Comparison of ENCODE assay signal across 1 cellular context in the genomic region with DNA sequence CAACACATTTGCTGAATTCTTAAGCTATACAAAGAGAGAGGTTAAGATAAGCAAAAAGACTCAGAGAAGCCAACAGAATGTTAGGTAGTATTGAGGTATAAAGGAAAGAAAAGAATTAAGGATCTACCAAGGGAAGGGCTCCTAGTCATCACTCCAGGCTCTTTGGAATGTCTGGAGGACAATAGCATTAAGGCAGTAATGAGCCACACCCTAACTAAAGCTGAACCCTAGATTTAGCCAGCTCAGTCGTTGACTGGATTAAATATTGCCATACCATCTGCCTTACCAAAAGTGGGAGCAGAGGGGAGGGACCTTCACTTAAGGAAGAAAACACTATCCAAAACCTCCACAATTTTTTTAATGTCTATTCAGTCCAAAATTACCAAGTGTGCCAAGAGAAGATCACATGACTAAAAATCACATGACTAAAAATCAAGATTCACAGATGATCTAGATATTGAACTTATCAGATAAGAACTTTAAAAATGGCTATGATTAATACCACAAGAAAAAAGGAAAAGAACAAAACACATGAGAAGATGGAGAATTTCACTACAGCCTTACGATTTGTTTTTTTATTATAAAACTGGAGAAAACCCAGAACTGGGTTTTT.
TF ChIP-seq lines count a peak whose summit lies in the region.

No MANE protein-coding gene starts in this region.

TF ChIP-seq in HepG2, 621 proteins besides CTCF, POLR2A, EP300 and RAD21:
- TF ChIP-seq ZBTB1 (CRISPR knock-in tag; IDR thresholded peaks at IDR 0.05; ENCODE audit: borderline replicate concordance) (no peak), ZNF543 (CRISPR knock-in tag; IDR thresholded peaks at IDR 0.05) (no peak), RAD51 (IDR thresholded peaks at IDR 0.05; ENCODE audit: borderline replicate concordance) (peak; percentile 30; the same call in 1 of the 2 replicates), ZNF382 (CRISPR knock-in tag; IDR thresholded peaks at IDR 0.05; ENCODE audit: borderline replicate concordance) (no peak)
- TF ChIP-seq, protein P1, sequence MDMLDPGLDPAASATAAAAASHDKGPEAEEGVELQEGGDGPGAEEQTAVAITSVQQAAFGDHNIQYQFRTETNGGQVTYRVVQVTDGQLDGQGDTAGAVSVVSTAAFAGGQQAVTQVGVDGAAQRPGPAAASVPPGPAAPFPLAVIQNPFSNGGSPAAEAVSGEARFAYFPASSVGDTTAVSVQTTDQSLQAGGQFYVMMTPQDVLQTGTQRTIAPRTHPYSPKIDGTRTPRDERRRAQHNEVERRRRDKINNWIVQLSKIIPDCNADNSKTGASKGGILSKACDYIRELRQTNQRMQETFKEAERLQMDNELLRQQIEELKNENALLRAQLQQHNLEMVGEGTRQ (IDR thresholded peaks at IDR 0.05; ENCODE audit: low read depth, low read length): 0 out of 2 replicates have a peak, but pooled peaks have one; percentile 16
- TF ChIP-seq, protein P1 (CRISPR knock-in tag; IDR thresholded peaks at IDR 0.05; ENCODE audit: borderline replicate concordance): no peak
